1 cellular context compared by ENCODE assay signal in genomic region chr14:97198813-97199212, GRCh38.
TF ChIP-seq lines count a peak whose summit lies in the region.

No MANE protein-coding gene starts in this region.

TF ChIP-seq in HCT116, 20 proteins besides CTCF, POLR2A, EP300 and RAD21 (continued from another document):
- TF ChIP-seq ZNF274 (IDR thresholded peaks at IDR 0.05; ENCODE audit: low read depth, low read length): no peak
